ENCODE assay signal across 11 cellular contexts in the genomic region with DNA sequence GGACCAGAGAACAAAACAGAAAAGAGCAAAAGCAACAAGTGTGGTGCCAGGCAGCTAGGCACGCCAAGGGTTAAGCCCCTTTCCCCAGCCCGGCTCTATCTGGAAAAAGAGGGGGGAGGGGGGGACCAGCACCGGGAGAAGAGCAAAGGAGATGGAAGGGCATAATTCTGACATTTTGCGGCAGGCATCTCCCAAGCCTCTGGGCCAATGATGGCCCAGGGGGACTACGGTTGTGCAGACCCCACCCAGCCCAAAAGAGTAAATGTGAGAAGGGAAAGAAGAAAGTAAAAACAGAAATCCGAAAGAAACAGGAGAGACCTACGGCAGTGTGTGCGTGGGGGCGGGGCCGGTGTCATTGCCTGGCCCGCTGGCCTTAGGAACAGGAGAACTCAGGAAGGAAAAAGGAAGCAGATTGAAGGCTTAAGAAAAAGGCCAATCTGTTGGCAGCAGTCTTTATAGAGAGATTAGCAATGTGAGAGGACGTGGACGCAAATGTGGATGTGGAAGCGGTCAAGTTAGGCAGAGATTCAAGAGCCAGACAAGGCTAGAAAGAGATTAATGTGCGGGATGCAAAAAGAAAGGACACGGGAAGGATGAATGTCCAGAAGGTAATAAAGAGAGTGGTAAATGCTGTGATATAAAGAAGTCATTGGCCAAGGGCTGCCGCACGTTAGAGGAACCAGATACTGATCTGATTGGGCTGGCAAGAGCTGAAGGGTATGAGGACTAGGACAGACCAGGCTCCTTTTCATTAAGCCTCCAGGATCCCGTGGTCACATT. TPM values are rescaled to one million over a fixed set of nuclear protein-coding genes. Genes with fewer than 3 reads are reported as not detected.
DNase-seq lines count a peak whose midpoint lies in the region; ATAC-seq and TF ChIP-seq lines count a peak whose summit lies in the region.
"Had no signal": no experiment of that assay in that cellular context is flagged by ENCODE, and none has a peak within 500 bp of the region (broad histone marks: within the 10 kb centered on the region; RNA-seq: fewer than 3 reads in every experiment).

No MANE protein-coding gene starts in this region.

- H3K27me3 Mint-ChIP-seq in activated T-cell treated with anti-CD3 and anti-CD28 coated beads, Interleukin-2, amount 50 U/mL, for 4 hours (ENCODE audit: low read depth): peaks cover 31% of the 10 kb centered on the region
- H3K27me3 Mint-ChIP-seq: activated CD4-positive, alpha-beta T cell treated with anti-CD3 and anti-CD28 coated beads, Interleukin-2, amount 10 ng/mL, durations not matched to agents 24 days and 14 days had no signal

- intact Hi-C loops in Right ventricle myocardium superior (cut with DNase I): no loop called here

- H3K9ac ChIP-seq in SK-N-MC (ENCODE audit: insufficient read length): no peak overlapping the region

- H3K9me3 Mint-ChIP-seq in activated T-cell treated with anti-CD3 and anti-CD28 coated beads, Interleukin-2, amount 50 U/mL, for 4 hours: peaks cover 5% of the 10 kb centered on the region
- H3K9me3 Mint-ChIP-seq: activated CD4-positive, alpha-beta T cell treated with anti-CD3 and anti-CD28 coated beads, Interleukin-2, amount 10 ng/mL, durations not matched to agents 24 days and 14 days had no signal

- peak overlapping the region; percentile 60; the same call in 1 of the 2 replicates for H3K4me3 ChIP-seq in SK-N-MC
- H3K4me3 ChIP-seq in osteoblast (ENCODE audit: insufficient read depth, low read length): peak overlapping the region; percentile 69

- H3K79me2 ChIP-seq in osteoblast (ENCODE audit: insufficient read depth, low read length): no peaks in the 10 kb centered on the region

- peaks cover 1% of the 10 kb centered on the region for H3K36me3 Mint-ChIP-seq in activated T-cell treated with anti-CD3 and anti-CD28 coated beads, Interleukin-2, amount 50 U/mL, for 4 hours (ENCODE audit: insufficient read depth)
- H3K36me3 Mint-ChIP-seq: brain had no signal

- H3K9me3 ChIP-seq in SK-N-MC (ENCODE audit: low read depth, low read length): no peaks in the 10 kb centered on the region
- no peaks in the 10 kb centered on the region for H3K9me3 ChIP-seq in osteoblast (ENCODE audit: low read depth, low read length)

- peak; percentile 19 for DNase-seq in Ammon's horn (ENCODE audit: low spot score)
- DNase-seq in SK-N-MC (ENCODE audit: low read depth, low spot score): no peak
- peak; percentile 61 for DNase-seq in Right ventricle myocardium superior
- no peak for DNase-seq in osteoblast (ENCODE audit: insufficient read length, low spot score, missing footprints)
- DNase-seq in NCI-H748 treated with DMSO at 0.1 percent for 48 hours (lab: John Stamatoyannopoulos, UW): no peak
- no peak for DNase-seq in activated T-cell treated with anti-CD3 and anti-CD28 coated beads, Interleukin-2, amount 50 U/mL, for 4 hours
- DNase-seq: activated CD4-positive, alpha-beta T cell treated with anti-CD3 and anti-CD28 coated beads, Interleukin-2, amount 10 ng/mL, durations not matched to agents 24 days and 14 days had no signal

- peak overlapping the region; percentile 86 for H2AFZ ChIP-seq in osteoblast (ENCODE audit: low read length)

- TF ChIP-seq CTCF in osteoblast (IDR thresholded peaks at IDR 0.05; ENCODE audit: extremely low read depth, low read depth, low read length): no peak

- H3K27ac ChIP-seq in SK-N-MC: peak overlapping the region; percentile 77
- H3K27ac ChIP-seq in osteoblast (ENCODE audit: low read depth, low read length): no peak overlapping the region

- H3K4me2 ChIP-seq in osteoblast (ENCODE audit: insufficient read depth, low read length): peak overlapping the region; percentile 77

- peaks cover 11% of the 10 kb centered on the region for H3K4me1 ChIP-seq in osteoblast (ENCODE audit: insufficient read depth, low read length)

- H3K36me3 ChIP-seq in SK-N-MC (ENCODE audit: insufficient read depth, low read length) (no peaks in the 10 kb centered on the region), osteoblast (ENCODE audit: insufficient read depth, low read length) (no peaks in the 10 kb centered on the region)

- no peaks in the 10 kb centered on the region for H4K20me1 ChIP-seq in osteoblast (ENCODE audit: insufficient read depth, low read length)

- no peak overlapping the region for H3K4me3 Mint-ChIP-seq in activated T-cell treated with anti-CD3 and anti-CD28 coated beads, Interleukin-2, amount 50 U/mL, for 4 hours
- H3K4me3 Mint-ChIP-seq: activated CD4-positive, alpha-beta T cell treated with anti-CD3 and anti-CD28 coated beads, Interleukin-2, amount 10 ng/mL, durations not matched to agents 24 days and 14 days; nephron had no signal

- H3K27me3 ChIP-seq in osteoblast (ENCODE audit: insufficient read depth, low read length): no peaks in the 10 kb centered on the region

- no peaks in the 10 kb centered on the region for H3K4me1 Mint-ChIP-seq in activated T-cell treated with anti-CD3 and anti-CD28 coated beads, Interleukin-2, amount 50 U/mL, for 4 hours (ENCODE audit: low read depth)
- H3K4me1 Mint-ChIP-seq: activated CD4-positive, alpha-beta T cell treated with anti-CD3 and anti-CD28 coated beads, Interleukin-2, amount 10 ng/mL, durations not matched to agents 24 days and 14 days; brain had no signal

- ATAC-seq in Right ventricle myocardium superior (ENCODE audit: poor library complexity): peak; percentile 72
- ATAC-seq in HG03108 (IDR thresholded peaks at IDR 0.05; ENCODE audit: unreplicated experiment): no peak
- ATAC-seq in activated T-cell treated with anti-CD3 and anti-CD28 coated beads, Interleukin-2, amount 50 U/mL, for 4 hours: no peak
- ATAC-seq in HG02642 (IDR thresholded peaks at IDR 0.05; ENCODE audit: poor library complexity, unreplicated experiment): no peak

RNA-seq across cellular contexts. Expression of a gene that starts 59.2 kb away (rescaled TPM):
- total RNA-seq in Right ventricle myocardium superior (not detected), osteoblast (under 0.01 and 0.29 TPM in 2 replicates)
- total RNA-seq in activated T-cell treated with anti-CD3 and anti-CD28 coated beads, Interleukin-2, amount 50 U/mL, for 4 hours: 1 to 10 TPM; 1.4 to 3.2 (median 1.7) TPM

Comparison
In these comparisons a context has a peak if more than half of its experiments do, and no peak if none do; other contexts are left out.
1. DNase-seq: peak in Ammon's horn (single experiment) and Right ventricle myocardium superior (single experiment); none in SK-N-MC (single experiment), osteoblast (single experiment), NCI-H748 treated with DMSO at 0.1 percent for 48 hours (single experiment) and activated T-cell treated with anti-CD3 and anti-CD28 coated beads, Interleukin-2, amount 50 U/mL, for 4 hours (single experiment).